Comparison of ENCODE assay signal across 8 cellular contexts in genomic region chr7:70695804-70696104, GRCh38.
A peak's percentile ranks its signal among the peaks of the same experiment; 100 is the strongest.
DNase-seq lines count a peak whose midpoint lies in the region; ATAC-seq and TF ChIP-seq lines count a peak whose summit lies in the region.

No MANE protein-coding gene starts in this region.

- CTCF ChIA-PET in WTC11 (lab: Charles Lee), result interaction anchor here (0.6 to 5.9 kb wide), 2 partner anchors 105 to 112 kb away, joined by 3 to 41 read pairs; no protein-coding TSS in a partner anchor

- H3K27me3 Mint-ChIP-seq in T-helper 2 cell treated with Interferon-gamma antibody and Interleukin-4, amounts not matched to agents 5 μg/mL and 100 μg/mL, for 36 hours (ENCODE audit: low read depth), result peaks cover 62% of the 10 kb centered on the region
- peaks cover 61% of the 10 kb centered on the region for H3K27me3 Mint-ChIP-seq in WTC11 (ENCODE audit: low read depth)

- POLR2A ChIA-PET in WTC11 (lab: Charles Lee), result interaction anchor here (0.6 to 1.7 kb wide), 2 partner anchors 865 to 1095 kb away, joined by 9 to 11 read pairs; no protein-coding TSS in a partner anchor

- peaks cover 2% of the 10 kb centered on the region for H3K36me3 Mint-ChIP-seq in T-helper 2 cell treated with Interferon-gamma antibody and Interleukin-4, amounts not matched to agents 5 μg/mL and 100 μg/mL, for 36 hours (ENCODE audit: low read depth)
- no peaks in the 10 kb centered on the region for H3K36me3 Mint-ChIP-seq in WTC11

- H3K4me1 Mint-ChIP-seq in T-helper 2 cell treated with Interferon-gamma antibody and Interleukin-4, amounts not matched to agents 5 μg/mL and 100 μg/mL, for 36 hours (ENCODE audit: low read depth), result peaks cover 4% of the 10 kb centered on the region
- peaks cover 6% of the 10 kb centered on the region for H3K4me1 Mint-ChIP-seq in WTC11

- H3K27ac Mint-ChIP-seq in T-helper 2 cell treated with Interferon-gamma antibody and Interleukin-4, amounts not matched to agents 5 μg/mL and 100 μg/mL, for 36 hours, result peak overlapping the region; percentile 45
- H3K27ac Mint-ChIP-seq in WTC11, result peak overlapping the region; percentile 60; the same call in 1 of the 2 replicates

- H3K36me3 ChIP-seq in iPS-20b (ENCODE audit: insufficient read depth, low read depth, low read length) (peaks cover 27% of the 10 kb centered on the region), thoracic aorta (no peaks in the 10 kb centered on the region)

- TF ChIP-seq CTCF in WTC11 (IDR thresholded peaks at IDR 0.05), result no peak
- no peak for TF ChIP-seq CTCF in thoracic aorta (IDR thresholded peaks at IDR 0.05)

- H3K27ac ChIP-seq in iPS-20b (ENCODE audit: low read length), result no peak overlapping the region
- peak overlapping the region; percentile 77 to 87 for H3K27ac ChIP-seq in thoracic aorta

- peak overlapping the region; percentile 90 for H3K4me3 ChIP-seq in iPS-20b (ENCODE audit: low read length)
- peak overlapping the region; percentile 99 for H3K4me3 ChIP-seq in thoracic aorta

- DNase-seq in T-helper 2 cell treated with Interferon-gamma antibody and Interleukin-4, amounts not matched to agents 5 μg/mL and 100 μg/mL, for 36 hours (ENCODE audit: low spot score), result no peak
- DNase-seq in T-helper 2 cell (no peak), WTC11 (ENCODE audit: low spot score) (no peak), thoracic aorta (ENCODE audit: low spot score) (no peak)
- no peak for DNase-seq in activated effector memory CD4-positive, alpha-beta T cell treated with anti-CD3 and anti-CD28 coated beads, Interleukin-2, amount 50 U/mL, for 16 hours
- DNase-seq in stimulated activated CD4-positive, alpha-beta T cell treated with anti-CD3 and anti-CD28 coated beads, Interleukin-4, amount 100 ng/mL, for 1 hour, result no peak

- H3K9me3 Mint-ChIP-seq in T-helper 2 cell treated with Interferon-gamma antibody and Interleukin-4, amounts not matched to agents 5 μg/mL and 100 μg/mL, for 36 hours, result no peaks in the 10 kb centered on the region
- no peaks in the 10 kb centered on the region for H3K9me3 Mint-ChIP-seq in WTC11

- no peaks in the 10 kb centered on the region for H3K9me3 ChIP-seq in iPS-20b (ENCODE audit: insufficient read depth, low read depth, low read length)
- H3K9me3 ChIP-seq in thoracic aorta, result no peaks in the 10 kb centered on the region

- H3K4me3 Mint-ChIP-seq in T-helper 2 cell treated with Interferon-gamma antibody and Interleukin-4, amounts not matched to agents 5 μg/mL and 100 μg/mL, for 36 hours, result peak overlapping the region; percentile 83
- H3K4me3 Mint-ChIP-seq in WTC11, result peak overlapping the region; percentile 95

- H3K27me3 ChIP-seq in iPS-20b (ENCODE audit: insufficient read depth, low read length) (peaks cover 32% of the 10 kb centered on the region), thoracic aorta (replicated peaks; ENCODE audit: insufficient read depth) (no peaks in the 10 kb centered on the region)

- peak overlapping the region; percentile 97 for H3K9ac ChIP-seq in iPS-20b (ENCODE audit: low read depth, low read length)

- ATAC-seq in WTC11 (no peak), thoracic aorta (ENCODE audit: insufficient number of reproducible peaks, low FRiP score, low read depth) (no peak), GM19023 (IDR thresholded peaks at IDR 0.05; ENCODE audit: unreplicated experiment) (no peak)

- H3K4me1 ChIP-seq in iPS-20b (ENCODE audit: insufficient read depth, low read length) (peaks cover 37% of the 10 kb centered on the region), thoracic aorta (ENCODE audit: control insufficient read depth in 1 of 2, low read depth in 2 of 2) (peaks cover 8 to 23% of the 10 kb centered on the region in 2 donors)

TF ChIP-seq in WTC11, 78 proteins besides CTCF, POLR2A, EP300 and RAD21 (continues in another document):
- TF ChIP-seq ZNF423 (CRISPR knock-in tag; IDR thresholded peaks at IDR 0.05) (no peak), CREB1 (CRISPR knock-in tag; IDR thresholded peaks at IDR 0.05) (no peak), FOXJ3 (CRISPR knock-in tag; IDR thresholded peaks at IDR 0.05; ENCODE audit: borderline replicate concordance) (no peak), TP53 (CRISPR knock-in tag; IDR thresholded peaks at IDR 0.05) (no peak), NR1H2 (CRISPR knock-in tag; IDR thresholded peaks at IDR 0.05) (no peak), NFE2L1 (CRISPR knock-in tag; IDR thresholded peaks at IDR 0.05) (no peak)
- TF ChIP-seq, protein P1, sequence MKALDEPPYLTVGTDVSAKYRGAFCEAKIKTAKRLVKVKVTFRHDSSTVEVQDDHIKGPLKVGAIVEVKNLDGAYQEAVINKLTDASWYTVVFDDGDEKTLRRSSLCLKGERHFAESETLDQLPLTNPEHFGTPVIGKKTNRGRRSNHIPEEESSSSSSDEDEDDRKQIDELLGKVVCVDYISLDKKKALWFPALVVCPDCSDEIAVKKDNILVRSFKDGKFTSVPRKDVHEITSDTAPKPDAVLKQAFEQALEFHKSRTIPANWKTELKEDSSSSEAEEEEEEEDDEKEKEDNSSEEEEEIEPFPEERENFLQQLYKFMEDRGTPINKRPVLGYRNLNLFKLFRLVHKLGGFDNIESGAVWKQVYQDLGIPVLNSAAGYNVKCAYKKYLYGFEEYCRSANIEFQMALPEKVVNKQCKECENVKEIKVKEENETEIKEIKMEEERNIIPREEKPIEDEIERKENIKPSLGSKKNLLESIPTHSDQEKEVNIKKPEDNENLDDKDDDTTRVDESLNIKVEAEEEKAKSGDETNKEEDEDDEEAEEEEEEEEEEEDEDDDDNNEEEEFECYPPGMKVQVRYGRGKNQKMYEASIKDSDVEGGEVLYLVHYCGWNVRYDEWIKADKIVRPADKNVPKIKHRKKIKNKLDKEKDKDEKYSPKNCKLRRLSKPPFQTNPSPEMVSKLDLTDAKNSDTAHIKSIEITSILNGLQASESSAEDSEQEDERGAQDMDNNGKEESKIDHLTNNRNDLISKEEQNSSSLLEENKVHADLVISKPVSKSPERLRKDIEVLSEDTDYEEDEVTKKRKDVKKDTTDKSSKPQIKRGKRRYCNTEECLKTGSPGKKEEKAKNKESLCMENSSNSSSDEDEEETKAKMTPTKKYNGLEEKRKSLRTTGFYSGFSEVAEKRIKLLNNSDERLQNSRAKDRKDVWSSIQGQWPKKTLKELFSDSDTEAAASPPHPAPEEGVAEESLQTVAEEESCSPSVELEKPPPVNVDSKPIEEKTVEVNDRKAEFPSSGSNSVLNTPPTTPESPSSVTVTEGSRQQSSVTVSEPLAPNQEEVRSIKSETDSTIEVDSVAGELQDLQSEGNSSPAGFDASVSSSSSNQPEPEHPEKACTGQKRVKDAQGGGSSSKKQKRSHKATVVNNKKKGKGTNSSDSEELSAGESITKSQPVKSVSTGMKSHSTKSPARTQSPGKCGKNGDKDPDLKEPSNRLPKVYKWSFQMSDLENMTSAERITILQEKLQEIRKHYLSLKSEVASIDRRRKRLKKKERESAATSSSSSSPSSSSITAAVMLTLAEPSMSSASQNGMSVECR (CRISPR knock-in tag; IDR thresholded peaks at IDR 0.05; ENCODE audit: borderline replicate concordance), result no peak
- TF ChIP-seq, protein P2, sequence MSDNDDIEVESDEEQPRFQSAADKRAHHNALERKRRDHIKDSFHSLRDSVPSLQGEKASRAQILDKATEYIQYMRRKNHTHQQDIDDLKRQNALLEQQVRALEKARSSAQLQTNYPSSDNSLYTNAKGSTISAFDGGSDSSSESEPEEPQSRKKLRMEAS (CRISPR knock-in tag; IDR thresholded peaks at IDR 0.05), result no peak
- TF ChIP-seq, protein P3, sequence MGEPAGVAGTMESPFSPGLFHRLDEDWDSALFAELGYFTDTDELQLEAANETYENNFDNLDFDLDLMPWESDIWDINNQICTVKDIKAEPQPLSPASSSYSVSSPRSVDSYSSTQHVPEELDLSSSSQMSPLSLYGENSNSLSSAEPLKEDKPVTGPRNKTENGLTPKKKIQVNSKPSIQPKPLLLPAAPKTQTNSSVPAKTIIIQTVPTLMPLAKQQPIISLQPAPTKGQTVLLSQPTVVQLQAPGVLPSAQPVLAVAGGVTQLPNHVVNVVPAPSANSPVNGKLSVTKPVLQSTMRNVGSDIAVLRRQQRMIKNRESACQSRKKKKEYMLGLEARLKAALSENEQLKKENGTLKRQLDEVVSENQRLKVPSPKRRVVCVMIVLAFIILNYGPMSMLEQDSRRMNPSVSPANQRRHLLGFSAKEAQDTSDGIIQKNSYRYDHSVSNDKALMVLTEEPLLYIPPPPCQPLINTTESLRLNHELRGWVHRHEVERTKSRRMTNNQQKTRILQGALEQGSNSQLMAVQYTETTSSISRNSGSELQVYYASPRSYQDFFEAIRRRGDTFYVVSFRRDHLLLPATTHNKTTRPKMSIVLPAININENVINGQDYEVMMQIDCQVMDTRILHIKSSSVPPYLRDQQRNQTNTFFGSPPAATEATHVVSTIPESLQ (CRISPR knock-in tag; IDR thresholded peaks at IDR 0.05), result no peak
- TF ChIP-seq, protein P4, sequence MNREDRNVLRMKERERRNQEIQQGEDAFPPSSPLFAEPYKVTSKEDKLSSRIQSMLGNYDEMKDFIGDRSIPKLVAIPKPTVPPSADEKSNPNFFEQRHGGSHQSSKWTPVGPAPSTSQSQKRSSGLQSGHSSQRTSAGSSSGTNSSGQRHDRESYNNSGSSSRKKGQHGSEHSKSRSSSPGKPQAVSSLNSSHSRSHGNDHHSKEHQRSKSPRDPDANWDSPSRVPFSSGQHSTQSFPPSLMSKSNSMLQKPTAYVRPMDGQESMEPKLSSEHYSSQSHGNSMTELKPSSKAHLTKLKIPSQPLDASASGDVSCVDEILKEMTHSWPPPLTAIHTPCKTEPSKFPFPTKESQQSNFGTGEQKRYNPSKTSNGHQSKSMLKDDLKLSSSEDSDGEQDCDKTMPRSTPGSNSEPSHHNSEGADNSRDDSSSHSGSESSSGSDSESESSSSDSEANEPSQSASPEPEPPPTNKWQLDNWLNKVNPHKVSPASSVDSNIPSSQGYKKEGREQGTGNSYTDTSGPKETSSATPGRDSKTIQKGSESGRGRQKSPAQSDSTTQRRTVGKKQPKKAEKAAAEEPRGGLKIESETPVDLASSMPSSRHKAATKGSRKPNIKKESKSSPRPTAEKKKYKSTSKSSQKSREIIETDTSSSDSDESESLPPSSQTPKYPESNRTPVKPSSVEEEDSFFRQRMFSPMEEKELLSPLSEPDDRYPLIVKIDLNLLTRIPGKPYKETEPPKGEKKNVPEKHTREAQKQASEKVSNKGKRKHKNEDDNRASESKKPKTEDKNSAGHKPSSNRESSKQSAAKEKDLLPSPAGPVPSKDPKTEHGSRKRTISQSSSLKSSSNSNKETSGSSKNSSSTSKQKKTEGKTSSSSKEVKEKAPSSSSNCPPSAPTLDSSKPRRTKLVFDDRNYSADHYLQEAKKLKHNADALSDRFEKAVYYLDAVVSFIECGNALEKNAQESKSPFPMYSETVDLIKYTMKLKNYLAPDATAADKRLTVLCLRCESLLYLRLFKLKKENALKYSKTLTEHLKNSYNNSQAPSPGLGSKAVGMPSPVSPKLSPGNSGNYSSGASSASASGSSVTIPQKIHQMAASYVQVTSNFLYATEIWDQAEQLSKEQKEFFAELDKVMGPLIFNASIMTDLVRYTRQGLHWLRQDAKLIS (CRISPR knock-in tag; IDR thresholded peaks at IDR 0.05; ENCODE audit: borderline replicate concordance), result no peak
- TF ChIP-seq, protein P5, sequence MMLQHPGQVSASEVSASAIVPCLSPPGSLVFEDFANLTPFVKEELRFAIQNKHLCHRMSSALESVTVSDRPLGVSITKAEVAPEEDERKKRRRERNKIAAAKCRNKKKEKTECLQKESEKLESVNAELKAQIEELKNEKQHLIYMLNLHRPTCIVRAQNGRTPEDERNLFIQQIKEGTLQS (CRISPR knock-in tag; conservative IDR thresholded peaks at IDR 0.05), result no peak
